Comparison of ENCODE assay signal across 9 cellular contexts in the genomic region with DNA sequence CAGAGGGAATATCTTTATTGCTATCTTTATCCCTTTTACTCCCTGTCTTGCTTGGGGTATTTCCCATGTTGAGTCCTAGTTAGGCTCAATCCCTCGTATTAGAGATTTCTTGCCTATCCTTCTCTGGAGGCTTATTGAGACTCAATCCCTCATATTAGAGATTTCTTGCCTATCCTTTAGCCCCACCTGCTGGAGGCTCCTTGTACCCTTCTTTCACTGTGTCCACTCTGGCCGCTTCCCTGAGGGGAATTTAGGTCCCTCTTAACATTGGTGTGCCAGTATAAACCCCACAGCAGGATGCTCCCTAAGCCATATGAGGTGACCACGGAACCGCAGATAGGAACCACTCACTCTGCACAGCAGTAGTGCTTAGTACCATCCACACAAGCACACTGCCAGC.
A peak's percentile ranks its signal among the peaks of the same experiment; 100 is the strongest.
DNase-seq lines count a peak whose midpoint lies in the region; ATAC-seq and TF ChIP-seq lines count a peak whose summit lies in the region.
"Had no signal": no experiment of that assay in that cellular context is flagged by ENCODE, and none has a peak within 500 bp of the region (broad histone marks: within the 10 kb centered on the region; RNA-seq: fewer than 3 reads in every experiment).

No MANE protein-coding gene starts in this region.

- no peaks in the 10 kb centered on the region for H3F3A ChIP-seq in OCI-LY1 (ENCODE audit: insufficient read depth, low read length)

- no peak overlapping the region for H3K4me2 ChIP-seq in OCI-LY1 (ENCODE audit: low read length)

- H3K79me2 ChIP-seq in OCI-LY1 (ENCODE audit: insufficient read depth, low read length) = no peaks in the 10 kb centered on the region; the same call in 1 of the 2 replicates

- H3K27ac Mint-ChIP-seq in endodermal cell = no peak overlapping the region
- no peak overlapping the region for H3K27ac Mint-ChIP-seq in T-helper 17 cell

- H3K36me3 ChIP-seq in OCI-LY1 (ENCODE audit: insufficient read depth, low read length) (no peaks in the 10 kb centered on the region), endodermal cell (ENCODE audit: control insufficient read depth, insufficient read depth, low read length) (no peaks in the 10 kb centered on the region), ovary (no peaks in the 10 kb centered on the region)

- intact Hi-C loops in ovary (cut with DNase I) = no loop called here

- H3K4me1 ChIP-seq in OCI-LY1 (ENCODE audit: insufficient read depth, low read length, severe bottlenecking) (no peaks in the 10 kb centered on the region), endodermal cell (ENCODE audit: control insufficient read depth, insufficient read depth, low read length) (no peaks in the 10 kb centered on the region), ovary (ENCODE audit: insufficient read depth) (no peaks in the 10 kb centered on the region)

- WGBS in endodermal cell (ENCODE audit: insufficient coverage in 1 of 2, insufficient read length in 1 of 2), 2 experiments = 91 to 100% methylated on average over 1 to 4 of the region's 4 CpGs
- WGBS in ovary, 3 donors = 90 to 93% (median 92%) methylated on average over 4 of the region's 4 CpGs

- TF ChIP-seq EP300 in ovary (IDR thresholded peaks at IDR 0.05) = no peak

- H3K4me3 Mint-ChIP-seq in endodermal cell (no peak overlapping the region), T-helper 17 cell (no peak overlapping the region)

- H4K20me1 ChIP-seq in OCI-LY1 (ENCODE audit: insufficient read depth, low read length) = no peaks in the 10 kb centered on the region

- H3K9me3 ChIP-seq in OCI-LY1 (ENCODE audit: low read length) (no peaks in the 10 kb centered on the region), endodermal cell (ENCODE audit: control insufficient read depth, low read length) (peaks cover 29% of the 10 kb centered on the region), T-helper 17 cell (ENCODE audit: control insufficient read depth, low read length, poor library complexity, severe bottlenecking) (no peaks in the 10 kb centered on the region), ovary (no peaks in the 10 kb centered on the region)

- peaks cover 34% of the 10 kb centered on the region for H3K9me3 Mint-ChIP-seq in endodermal cell

- no peak overlapping the region for H2AFZ ChIP-seq in OCI-LY1 (ENCODE audit: low read length)

- H3K4me1 Mint-ChIP-seq in endodermal cell = no peaks in the 10 kb centered on the region
- no peaks in the 10 kb centered on the region for H3K4me1 Mint-ChIP-seq in T-helper 17 cell

- H3K9ac ChIP-seq in OCI-LY1 (ENCODE audit: low read length) (no peak overlapping the region), endodermal cell (ENCODE audit: extremely low read depth, low read length, poor library complexity, severe bottlenecking) (no peak overlapping the region)

- H3K9me2 ChIP-seq in OCI-LY1 (ENCODE audit: low read depth, low read length) = no peaks in the 10 kb centered on the region

- H3K36me3 Mint-ChIP-seq in endodermal cell (ENCODE audit: low read depth) (peaks cover 4% of the 10 kb centered on the region), T-helper 17 cell (ENCODE audit: low read depth) (no peaks in the 10 kb centered on the region)

- DNase-seq in AML-193 (lab: John Stamatoyannopoulos, UW) (peak; percentile 16 to 35), endodermal cell (peak; percentile 79), T-helper 17 cell (no peak), ovary (no peak), NCI-H2029 (lab: John Stamatoyannopoulos, UW) (no peak)
- DNase-seq: NCI-H2029 treated with DMSO at 0.1 percent for 48 hours had no signal

- H3K27me3 Mint-ChIP-seq in endodermal cell (ENCODE audit: insufficient read depth) (no peaks in the 10 kb centered on the region), T-helper 17 cell (peaks cover under 1% of the 10 kb centered on the region)

- ATAC-seq in T-helper 17 cell = no peak
- ATAC-seq in HG02763 (IDR thresholded peaks at IDR 0.05; ENCODE audit: unreplicated experiment) = no peak

- TF ChIP-seq POLR2A in ovary (IDR thresholded peaks at IDR 0.05) = no peak

- H3K27me3 ChIP-seq in OCI-LY1 (ENCODE audit: insufficient read depth, low read length) (no peaks in the 10 kb centered on the region; the same call in 1 of the 2 replicates), endodermal cell (ENCODE audit: control insufficient read depth, insufficient read depth, low read length, poor library complexity, severe bottlenecking) (no peaks in the 10 kb centered on the region), ovary (no peaks in the 10 kb centered on the region)

- TF ChIP-seq CTCF in GM12875 (IDR thresholded peaks at IDR 0.05; ENCODE audit: borderline replicate concordance, insufficient read depth, low read depth, low read length) (peak; percentile 9; the same call in 1 of the 2 replicates), OCI-LY1 (IDR thresholded peaks at IDR 0.05; ENCODE audit: low read length) (peak; percentile 27; the same call in 1 of the 2 replicates), endodermal cell (conservative IDR thresholded peaks at IDR 0.05) (peak; percentile 56), ovary (IDR thresholded peaks at IDR 0.05) (no peak)

- no peak overlapping the region for H3K27ac ChIP-seq in OCI-LY1 (ENCODE audit: low read depth, low read length, poor library complexity, severe bottlenecking)
- H3K27ac ChIP-seq in endodermal cell (ENCODE audit: low read depth, low read length) = no peak overlapping the region
- H3K27ac ChIP-seq in ovary = no peak overlapping the region

- H3K4me3 ChIP-seq in GM12875 (ENCODE audit: low read depth, low read length) (no peak overlapping the region), OCI-LY1 (ENCODE audit: low read depth, low read length, poor library complexity, severe bottlenecking) (no peak overlapping the region), endodermal cell (ENCODE audit: low read length) (peak overlapping the region; percentile 28), ovary (no peak overlapping the region)

Comparison
In these comparisons a context has a peak if more than half of its experiments do, and no peak if none do; other contexts are left out.
1. DNase-seq: peak in AML-193 (2 of 2) and endodermal cell (single experiment); none in T-helper 17 cell (0 of 3), ovary (0 of 5) and NCI-H2029 (single experiment).
2. CTCF ChIP-seq: peak in GM12875 (single experiment), OCI-LY1 (single experiment) and endodermal cell (single experiment); none in ovary (0 of 3).